Comparison of ENCODE assay signal across 20 cellular contexts in the genomic region with DNA sequence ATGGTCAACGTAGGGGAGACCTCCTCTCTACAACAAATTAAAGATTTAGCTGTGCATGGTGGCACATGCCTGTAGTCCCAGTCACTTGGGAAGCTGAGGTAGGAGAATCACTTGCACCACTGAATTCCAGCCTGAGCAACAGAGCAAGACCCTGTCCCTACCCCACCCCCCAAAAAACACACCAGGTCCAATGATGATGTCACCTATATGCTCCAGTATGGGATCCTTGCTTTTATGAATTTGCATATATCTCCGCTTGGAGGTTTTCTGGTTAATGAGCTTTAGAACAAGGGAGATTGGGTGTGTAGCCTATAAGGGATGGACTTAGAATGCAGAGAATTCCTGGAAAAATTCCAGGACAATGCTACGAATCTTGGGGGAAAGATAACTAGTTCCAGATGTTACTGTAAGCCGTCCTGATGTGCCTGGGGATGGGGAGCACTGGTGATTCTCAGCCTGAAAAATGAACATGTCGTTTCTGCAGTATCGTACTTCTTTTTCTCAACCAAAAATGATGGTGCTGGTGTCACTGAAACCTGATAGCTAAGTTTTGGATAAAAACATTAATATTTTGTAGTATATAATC.
DNase-seq lines count a peak whose midpoint lies in the region; ATAC-seq and TF ChIP-seq lines count a peak whose summit lies in the region.
"Had no signal": no experiment of that assay in that cellular context is flagged by ENCODE, and none has a peak within 500 bp of the region (broad histone marks: within the 10 kb centered on the region; RNA-seq: fewer than 3 reads in every experiment).

No MANE protein-coding gene starts in this region.

- no peak for TF ChIP-seq CTCF in endothelial cell (IDR thresholded peaks at IDR 0.05; ENCODE audit: unreplicated experiment)

- peaks cover 4% of the 10 kb centered on the region for H3K36me3 Mint-ChIP-seq in endothelial cell (ENCODE audit: low read depth, unreplicated experiment)
- H3K36me3 Mint-ChIP-seq in activated CD8-positive, alpha-beta T cell treated with anti-CD3 and anti-CD28 coated beads, Interleukin-2, amount 10 ng/mL, durations not matched to agents 7 days and 5 days (ENCODE audit: low read depth): no peaks in the 10 kb centered on the region
- H3K36me3 Mint-ChIP-seq: immature natural killer cell, memory B cell had no signal

- peaks cover 6% of the 10 kb centered on the region for H3K4me1 Mint-ChIP-seq in endothelial cell (ENCODE audit: unreplicated experiment)
- peaks cover 10% of the 10 kb centered on the region for H3K4me1 Mint-ChIP-seq in activated CD8-positive, alpha-beta T cell treated with anti-CD3 and anti-CD28 coated beads, Interleukin-2, amount 10 ng/mL, durations not matched to agents 7 days and 5 days (ENCODE audit: low read depth)

- no peak overlapping the region for H3K4me3 Mint-ChIP-seq in endothelial cell (ENCODE audit: unreplicated experiment)
- H3K4me3 Mint-ChIP-seq in activated CD8-positive, alpha-beta T cell treated with anti-CD3 and anti-CD28 coated beads, Interleukin-2, amount 10 ng/mL, durations not matched to agents 7 days and 5 days: no peak overlapping the region
- H3K4me3 Mint-ChIP-seq: immature natural killer cell; memory B cell; neural crest cell; T-helper 1 cell treated with Interleukin-12 subunit alpha and Interleukin-12 subunit beta and Interleukin-4 antibody, amounts not matched to agents 30 μg/mL and 1 μg/mL, for 36 hours had no signal

- no peaks in the 10 kb centered on the region for H3K9me3 Mint-ChIP-seq in endothelial cell (ENCODE audit: unreplicated experiment)
- no peaks in the 10 kb centered on the region for H3K9me3 Mint-ChIP-seq in activated CD8-positive, alpha-beta T cell treated with anti-CD3 and anti-CD28 coated beads, Interleukin-2, amount 10 ng/mL, durations not matched to agents 7 days and 5 days (ENCODE audit: insufficient read depth)
- H3K9me3 Mint-ChIP-seq: immature natural killer cell; memory B cell; neural crest cell; T-helper 1 cell treated with Interleukin-12 subunit alpha and Interleukin-12 subunit beta and Interleukin-4 antibody, amounts not matched to agents 30 μg/mL and 1 μg/mL, for 36 hours had no signal

- DNase-seq in DMS 273 (lab: John Stamatoyannopoulos, UW; ENCODE audit: unreplicated experiment) (peak; percentile 16), DMS 273 treated with DMSO at 0.1 percent for 48 hours (lab: John Stamatoyannopoulos, UW) (no peak), amniotic epithelial cell (ENCODE audit: low read depth) (peak; percentile 54), hepatic stellate cell (ENCODE audit: low spot score) (peak; percentile 38), endothelial cell (ENCODE audit: low spot score) (no peak), ecto neural progenitor cell (ENCODE audit: low spot score) (no peak)
- no peak for DNase-seq in activated CD8-positive, alpha-beta T cell treated with anti-CD3 and anti-CD28 coated beads, Interleukin-2, amount 10 ng/mL, durations not matched to agents 7 days and 5 days
- DNase-seq in activated CD8-positive, alpha-beta memory T cell treated with anti-CD3 and anti-CD28 coated beads, Interleukin-2, amount 50 U/mL, for 48 hours: no peak
- DNase-seq: activated CD4-positive, CD25-positive, alpha-beta regulatory T cell; activated gamma-delta T cell treated with Interleukin-2 at 50 U/mL for 16 hours; Caco-2; effector CD4-positive, alpha-beta T cell; GF-D8; immature natural killer cell; KG1; NCI-H1105 had no signal

- no peak overlapping the region for H3K27ac Mint-ChIP-seq in endothelial cell (ENCODE audit: unreplicated experiment)
- no peak overlapping the region for H3K27ac Mint-ChIP-seq in activated CD8-positive, alpha-beta T cell treated with anti-CD3 and anti-CD28 coated beads, Interleukin-2, amount 10 ng/mL, durations not matched to agents 7 days and 5 days
- H3K27ac Mint-ChIP-seq: immature natural killer cell; memory B cell; T-helper 1 cell treated with Interleukin-12 subunit alpha and Interleukin-12 subunit beta and Interleukin-4 antibody, amounts not matched to agents 30 μg/mL and 1 μg/mL, for 36 hours had no signal

- H3K27me3 Mint-ChIP-seq in endothelial cell (ENCODE audit: unreplicated experiment): peaks cover 2% of the 10 kb centered on the region
- peaks cover 26% of the 10 kb centered on the region for H3K27me3 Mint-ChIP-seq in activated CD8-positive, alpha-beta T cell treated with anti-CD3 and anti-CD28 coated beads, Interleukin-2, amount 10 ng/mL, durations not matched to agents 7 days and 5 days (ENCODE audit: low read depth)

- no peak for ATAC-seq in activated CD8-positive, alpha-beta T cell treated with anti-CD3 and anti-CD28 coated beads, Interleukin-2, amount 10 ng/mL, durations not matched to agents 7 days and 5 days
- ATAC-seq: gastroesophageal sphincter had no signal

- POLR2A ChIA-PET in activated CD8-positive, alpha-beta T cell treated with anti-CD3 and anti-CD28 coated beads, Interleukin-2, amount 10 ng/mL, durations not matched to agents 7 days and 5 days (lab: Charles Lee): no interaction called here

- CTCF ChIA-PET in activated CD8-positive, alpha-beta T cell treated with anti-CD3 and anti-CD28 coated beads, Interleukin-2, amount 10 ng/mL, durations not matched to agents 7 days and 5 days (lab: Charles Lee): interaction anchor here (8.5 kb wide), 1 partner anchor 438 kb away, joined by 110 read pairs; no protein-coding TSS in a partner anchor

Comparison
In these comparisons a context has a peak if more than half of its experiments do, and no peak if none do; other contexts are left out.
1. DNase-seq: peak in DMS 273 (single experiment), amniotic epithelial cell (single experiment) and hepatic stellate cell (single experiment); none in DMS 273 treated with DMSO at 0.1 percent for 48 hours (single experiment), endothelial cell (single experiment), ecto neural progenitor cell (single experiment), activated CD8-positive, alpha-beta T cell treated with anti-CD3 and anti-CD28 coated beads, Interleukin-2, amount 10 ng/mL, durations not matched to agents 7 days and 5 days (single experiment) and activated CD8-positive, alpha-beta memory T cell treated with anti-CD3 and anti-CD28 coated beads, Interleukin-2, amount 50 U/mL, for 48 hours (single experiment).